In genomic region chr2:181036848-181037603, GRCh38 we compare ENCODE assay signal across 10 cellular contexts. TPM values are rescaled to one million over a fixed set of nuclear protein-coding genes. Genes with fewer than 3 reads are reported as not detected.
A peak's percentile ranks its signal among the peaks of the same experiment; 100 is the strongest.
DNase-seq lines count a peak whose midpoint lies in the region; ATAC-seq, FAIRE-seq and TF ChIP-seq lines count a peak whose summit lies in the region.
"Had no signal": no experiment of that assay in that cellular context is flagged by ENCODE, and none has a peak within 500 bp of the region (broad histone marks: within the 10 kb centered on the region; RNA-seq: fewer than 3 reads in every experiment).

No MANE protein-coding gene starts in this region.

- no peak for TF ChIP-seq CTCF in foreskin fibroblast (IDR thresholded peaks at IDR 0.05; ENCODE audit: low read depth, low read length)
- no peak for TF ChIP-seq CTCF in gastroesophageal sphincter (IDR thresholded peaks at IDR 0.05)
- no peak for TF ChIP-seq CTCF in coronary artery (IDR thresholded peaks at IDR 0.05)
- no peak for TF ChIP-seq CTCF in upper lobe of left lung (IDR thresholded peaks at IDR 0.05)

- ATAC-seq in GM21723 (IDR thresholded peaks at IDR 0.05; ENCODE audit: unreplicated experiment) (peak; percentile 69), gastroesophageal sphincter (no peak), upper lobe of left lung (ENCODE audit: low FRiP score in 2 of 2) (no peak), sciatic nerve (no peak)
- ATAC-seq: GM23338 had no signal

- peak; percentile 38 for FAIRE-seq in GM12892 (lab: Jason Lieb, UNC)

- H3K4me3 ChIP-seq in foreskin fibroblast (ENCODE audit: low read depth in 1 of 2, low read length in 2 of 2): no peak overlapping the region
- no peak overlapping the region for H3K4me3 ChIP-seq in gastroesophageal sphincter
- no peak overlapping the region for H3K4me3 ChIP-seq in coronary artery
- H3K4me3 ChIP-seq in upper lobe of left lung: no peak overlapping the region
- H3K4me3 ChIP-seq: GM23338 had no signal

- TF ChIP-seq EP300 in gastroesophageal sphincter (IDR thresholded peaks at IDR 0.05) (no peak), upper lobe of left lung (IDR thresholded peaks at IDR 0.05) (no peak)

- H3K36me3 ChIP-seq in gastroesophageal sphincter (no peaks in the 10 kb centered on the region), upper lobe of left lung (no peaks in the 10 kb centered on the region)

- WGBS in gastroesophageal sphincter (ENCODE audit: low coverage in 1 of 2), 2 donors: 85 to 87% methylated on average over 4 of the region's 4 CpGs
- 85 to 89% methylated on average over 4 of the region's 4 CpGs for WGBS in upper lobe of left lung, 2 donors

- no peaks in the 10 kb centered on the region for H3K27me3 ChIP-seq in gastroesophageal sphincter
- H3K27me3 ChIP-seq in upper lobe of left lung: no peaks in the 10 kb centered on the region

- H3K9me3 ChIP-seq in gastroesophageal sphincter (no peaks in the 10 kb centered on the region), upper lobe of left lung (no peaks in the 10 kb centered on the region)

- no peak overlapping the region for H3K27ac ChIP-seq in gastroesophageal sphincter
- H3K27ac ChIP-seq in coronary artery: no peak overlapping the region
- H3K27ac ChIP-seq in upper lobe of left lung: no peak overlapping the region

- intact Hi-C loops in sciatic nerve (cut with DNase I): no loop called here

- no peak for TF ChIP-seq POLR2A in GM12892 (IDR thresholded peaks at IDR 0.05; ENCODE audit: low read depth, low read length)
- TF ChIP-seq POLR2A in gastroesophageal sphincter (IDR thresholded peaks at IDR 0.05): no peak
- no peak for TF ChIP-seq POLR2A in upper lobe of left lung (IDR thresholded peaks at IDR 0.05)

- no peaks in the 10 kb centered on the region for H3K4me1 ChIP-seq in gastroesophageal sphincter
- peaks cover 0 to 4% (median 0%) of the 10 kb centered on the region in 4 donors for H3K4me1 ChIP-seq in upper lobe of left lung

- DNase-seq in GM12892 (ENCODE audit: insufficient read length) (no peak), NCI-H460 (ENCODE audit: extremely low read depth, low read depth) (peak; percentile 58), foreskin fibroblast (peak; percentile 66 to 76), coronary artery (ENCODE audit: low spot score) (no peak), upper lobe of left lung (no peak), sciatic nerve (ENCODE audit: low spot score) (no peak)
- DNase-seq: stimulated activated CD4-positive, alpha-beta T cell treated with anti-CD3 and anti-CD28 coated beads, Interleukin-2, amount 100 ng/mL, for 24 hours had no signal

RNA-seq across cellular contexts. Expression of gene UBE2E3, which starts 56.6 kb away (rescaled TPM):
- polyA plus RNA-seq in GM12892 (2012; ENCODE audit: missing spikeins): 49.7 TPM
- total RNA-seq in NCI-H460 (2014; rRNA removed; shearing (Covaris generic)): 54.8 and 60.7 TPM in 2 replicates
- polyA plus RNA-seq in NCI-H460 (2014; cell fraction: nucleus; rRNA removed): 32.5 and 40.0 TPM in 2 replicates
- 10 to 100 TPM; 29.9 to 53.5 (median 42.2) TPM for total RNA-seq in gastroesophageal sphincter
- 100 to 1,000 TPM in 1 of 6 donors, 10 to 100 TPM in 5; 39.6 to 178 (median 45.4) TPM for total RNA-seq in upper lobe of left lung
- 64.9 TPM for total RNA-seq in sciatic nerve

Comparison
In these comparisons a context has a peak if more than half of its experiments do, and no peak if none do; other contexts are left out.
1. DNase-seq: peak in NCI-H460 (single experiment) and foreskin fibroblast (2 of 2); none in GM12892 (single experiment), coronary artery (single experiment), upper lobe of left lung (0 of 2) and sciatic nerve (single experiment).